Comparison of ENCODE assay signal across 15 cellular contexts in genomic region chr1:163195728-163196448, GRCh38. TPM values are rescaled to one million over a fixed set of nuclear protein-coding genes. Genes with fewer than 3 reads are reported as not detected.
DNase-seq lines count a peak whose midpoint lies in the region; ATAC-seq and TF ChIP-seq lines count a peak whose summit lies in the region.
"Had no signal": no experiment of that assay in that cellular context is flagged by ENCODE, and none has a peak within 500 bp of the region (broad histone marks: within the 10 kb centered on the region; RNA-seq: fewer than 3 reads in every experiment).

No MANE protein-coding gene starts in this region.

- H3K27ac Mint-ChIP-seq in activated T-helper 17 cell treated with anti-CD3 and anti-CD28 coated beads, Interleukin-2, amount 50 U/mL, for 72 hours = no peak overlapping the region
- H3K27ac Mint-ChIP-seq: CD4-positive, alpha-beta memory T cell; immature natural killer cell had no signal

- no peaks in the 10 kb centered on the region for H3K4me1 Mint-ChIP-seq in activated T-helper 17 cell treated with anti-CD3 and anti-CD28 coated beads, Interleukin-2, amount 50 U/mL, for 72 hours
- H3K4me1 Mint-ChIP-seq: CD4-positive, alpha-beta memory T cell; immature natural killer cell had no signal

- no peaks in the 10 kb centered on the region for H3K27me3 ChIP-seq in HUES6 (ENCODE audit: control insufficient read depth, insufficient read depth, low read length)
- H3K27me3 ChIP-seq in heart right ventricle = no peaks in the 10 kb centered on the region
- H3K27me3 ChIP-seq: suprapubic skin had no signal

- H3K9me3 ChIP-seq in HUES6 (ENCODE audit: control insufficient read depth, insufficient read depth, low read depth, low read length) (no peaks in the 10 kb centered on the region), heart right ventricle (no peaks in the 10 kb centered on the region)
- H3K9me3 ChIP-seq: suprapubic skin had no signal

- peaks cover 16% of the 10 kb centered on the region for H3K4me1 ChIP-seq in HUES6 (ENCODE audit: control insufficient read depth, insufficient read depth, low read length)
- H3K4me1 ChIP-seq in heart right ventricle = peaks cover 0 to 41% (median 11%) of the 10 kb centered on the region in 9 donors
- H3K4me1 ChIP-seq: suprapubic skin had no signal

- H3K36me3 ChIP-seq in HUES6 (ENCODE audit: control insufficient read depth, insufficient read depth, low read length) (no peaks in the 10 kb centered on the region), heart right ventricle (no peaks in the 10 kb centered on the region)
- H3K36me3 ChIP-seq: suprapubic skin had no signal

- H3K36me3 Mint-ChIP-seq in activated T-helper 17 cell treated with anti-CD3 and anti-CD28 coated beads, Interleukin-2, amount 50 U/mL, for 72 hours (ENCODE audit: low read depth) = no peaks in the 10 kb centered on the region
- H3K36me3 Mint-ChIP-seq: CD4-positive, alpha-beta memory T cell; immature natural killer cell had no signal

- 18 to 36% methylated on average over 5 of the region's 5 CpGs for WGBS in heart right ventricle, 2 donors

- peak overlapping the region; percentile 36 for H3K9ac ChIP-seq in HUES6 (ENCODE audit: low read length)

- H3K4me3 ChIP-seq in HUES6 (ENCODE audit: low read depth, low read length) (no peak overlapping the region), heart right ventricle (peak overlapping the region in 5 of 10 donors; percentile 16 to 53 (median 38))
- H3K4me3 ChIP-seq: suprapubic skin had no signal

- H3K9me3 Mint-ChIP-seq in activated T-helper 17 cell treated with anti-CD3 and anti-CD28 coated beads, Interleukin-2, amount 50 U/mL, for 72 hours = no peaks in the 10 kb centered on the region
- H3K9me3 Mint-ChIP-seq: CD4-positive, alpha-beta memory T cell; neural crest cell had no signal

- TF ChIP-seq CTCF in heart right ventricle (IDR thresholded peaks at IDR 0.05) = no peak

- no peak overlapping the region for H3K4me3 Mint-ChIP-seq in activated T-helper 17 cell treated with anti-CD3 and anti-CD28 coated beads, Interleukin-2, amount 50 U/mL, for 72 hours
- H3K4me3 Mint-ChIP-seq: CD4-positive, alpha-beta memory T cell; immature natural killer cell; neural crest cell had no signal

- H3K27me3 Mint-ChIP-seq in activated T-helper 17 cell treated with anti-CD3 and anti-CD28 coated beads, Interleukin-2, amount 50 U/mL, for 72 hours = no peaks in the 10 kb centered on the region

- peak; percentile 87 for DNase-seq in amniotic epithelial cell (ENCODE audit: low read depth)
- peak in 1 of 2 donors; percentile 42 for DNase-seq in heart right ventricle
- peak; percentile 87 for DNase-seq in pulmonary artery endothelial cell (ENCODE audit: low read depth, low spot score)
- DNase-seq in stimulated activated CD4-positive, alpha-beta T cell treated with anti-CD3 and anti-CD28 coated beads, Interleukin-15, amount 100 ng/mL, for 24 hours = no peak
- DNase-seq: activated CD4-positive, alpha-beta T cell treated with anti-CD3 and anti-CD28 coated beads for 48 hours; activated T-cell treated with anti-CD3 and anti-CD28 coated beads, Interleukin-2, amount 50 U/mL, for 48 hours; caudate nucleus; CD4-positive, alpha-beta memory T cell; immature natural killer cell; NCI-H2081 had no signal

- intact Hi-C loops in heart right ventricle (cut with DNase I) = no loop called here

- peak; percentile 75 to 90 (median 83) for ATAC-seq in heart right ventricle
- no peak for ATAC-seq in activated T-helper 17 cell treated with anti-CD3 and anti-CD28 coated beads, Interleukin-2, amount 50 U/mL, for 72 hours (replicated peaks)
- no peak for ATAC-seq in GM21723 (IDR thresholded peaks at IDR 0.05; ENCODE audit: unreplicated experiment)

- 0 out of 2 replicates have a peak overlapping the region, but pooled peaks have one; percentile 22 for H3K27ac ChIP-seq in HUES6 (ENCODE audit: low read depth, low read length)
- peak overlapping the region in 8 of 10 donors; percentile 2 to 67 (median 30) for H3K27ac ChIP-seq in heart right ventricle
- H3K27ac ChIP-seq: suprapubic skin had no signal

RNA-seq across cellular contexts. Expression of gene RGS5, which starts 6.8 kb away (rescaled TPM):
- total RNA-seq in heart right ventricle (100 to 1,000 TPM; 120 to 393 (median 207) TPM), pulmonary artery endothelial cell (23.3 and 189 TPM in 2 replicates)
- 100 to 1,000 TPM in 1 of 2 donors, 10 to 100 TPM in 1; 83.9 to 130 TPM for polyA plus RNA-seq in heart right ventricle
- 1 to 10 TPM; 1.1 to 1.6 TPM for total RNA-seq in activated T-helper 17 cell treated with anti-CD3 and anti-CD28 coated beads, Interleukin-2, amount 50 U/mL, for 72 hours

Comparison
In these comparisons a context has a peak if more than half of its experiments do, and no peak if none do; other contexts are left out.
1. ATAC-seq: peak in heart right ventricle (8 of 8); none in activated T-helper 17 cell treated with anti-CD3 and anti-CD28 coated beads, Interleukin-2, amount 50 U/mL, for 72 hours (single experiment) and GM21723 (single experiment).